In the genomic region with DNA sequence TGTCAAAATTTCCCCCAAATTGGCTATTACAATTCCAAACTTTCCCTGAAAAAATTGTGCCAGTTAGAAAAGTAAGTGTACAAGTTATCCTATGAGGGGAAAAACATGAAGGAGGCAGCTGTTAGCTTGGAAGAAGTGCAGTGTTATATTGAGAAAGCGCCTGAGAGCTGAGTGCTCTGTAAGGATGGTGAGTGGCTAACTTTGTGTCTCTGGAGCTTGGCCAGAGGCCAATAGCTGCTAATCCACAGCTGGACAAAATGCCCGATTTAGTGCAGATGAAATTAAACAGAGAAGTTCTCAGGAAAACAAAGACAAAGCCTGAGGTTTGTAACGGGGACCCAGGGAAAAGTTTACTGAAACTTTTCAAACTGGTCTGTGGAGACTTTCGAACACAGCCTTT, we compare ENCODE assay signal across 14 cellular contexts. TPM values are rescaled to one million over a fixed set of nuclear protein-coding genes. Genes with fewer than 3 reads are reported as not detected.
A peak's percentile ranks its signal among the peaks of the same experiment; 100 is the strongest.
DNase-seq lines count a peak whose midpoint lies in the region; ATAC-seq and TF ChIP-seq lines count a peak whose summit lies in the region.
"Had no signal": no experiment of that assay in that cellular context is flagged by ENCODE, and none has a peak within 500 bp of the region (broad histone marks: within the 10 kb centered on the region; RNA-seq: fewer than 3 reads in every experiment).

No MANE protein-coding gene starts in this region.

- H4K20me1 ChIP-seq in GM23248 (ENCODE audit: insufficient read depth): no peaks in the 10 kb centered on the region

- H3K4me1 Mint-ChIP-seq in osteocyte (ENCODE audit: unreplicated experiment): peaks cover 14% of the 10 kb centered on the region
- H3K4me1 Mint-ChIP-seq in activated T-cell treated with anti-CD3 and anti-CD28 coated beads, Interleukin-2, amount 50 U/mL, for 72 hours (ENCODE audit: low read depth): no peaks in the 10 kb centered on the region
- H3K4me1 Mint-ChIP-seq: nephron progenitor cell had no signal

- no peaks in the 10 kb centered on the region for H3K4me1 ChIP-seq in GM23248 (ENCODE audit: insufficient read depth)
- H3K4me1 ChIP-seq in Panc1 (ENCODE audit: control insufficient read depth, insufficient read depth, low read length): no peaks in the 10 kb centered on the region
- H3K4me1 ChIP-seq in cardiac muscle cell (ENCODE audit: low read depth): no peaks in the 10 kb centered on the region
- no peaks in the 10 kb centered on the region for H3K4me1 ChIP-seq in colonic mucosa
- H3K4me1 ChIP-seq: vagina had no signal

- H3K79me2 ChIP-seq in GM23248 (ENCODE audit: insufficient read depth): no peaks in the 10 kb centered on the region

- H3F3A ChIP-seq in GM23248 (ENCODE audit: insufficient read depth): no peaks in the 10 kb centered on the region

- POLR2A ChIA-PET in Panc1 (lab: Charles Lee): no interaction called here

- intact Hi-C loops in Panc1 (cut with micrococcal nuclease; ENCODE audit: unreplicated experiment) (no loop called here), colonic mucosa (cut with DNase I) (no loop called here)

- no peak overlapping the region for H3K27ac ChIP-seq in GM23248
- 0 out of 2 replicates have a peak overlapping the region, but pooled peaks have one; percentile 12 for H3K27ac ChIP-seq in Panc1 (ENCODE audit: low read length)
- H3K27ac ChIP-seq in cardiac muscle cell: no peak overlapping the region
- H3K27ac ChIP-seq in colonic mucosa: no peak overlapping the region
- H3K27ac ChIP-seq: vagina had no signal

- CTCF ChIA-PET in Panc1 (lab: Charles Lee): no interaction called here

- peak overlapping the region; percentile 27 for H2AFZ ChIP-seq in GM23248

- no peaks in the 10 kb centered on the region for H3K9me3 Mint-ChIP-seq in osteocyte (ENCODE audit: unreplicated experiment)
- no peaks in the 10 kb centered on the region for H3K9me3 Mint-ChIP-seq in activated T-cell treated with anti-CD3 and anti-CD28 coated beads, Interleukin-2, amount 50 U/mL, for 72 hours

- no peak overlapping the region for H3K4me3 Mint-ChIP-seq in osteocyte (ENCODE audit: unreplicated experiment)
- H3K4me3 Mint-ChIP-seq in activated T-cell treated with anti-CD3 and anti-CD28 coated beads, Interleukin-2, amount 50 U/mL, for 72 hours: no peak overlapping the region
- H3K4me3 Mint-ChIP-seq: nephron progenitor cell had no signal

- WGBS in GM23248 (ENCODE audit: low coverage in 1 of 2, low lambda C conversion rate in 2 of 2, missing lambda C conversion rate in 2 of 2), 2 experiments: 30 to 32% methylated on average over 4 of the region's 4 CpGs

- H3K36me3 ChIP-seq in GM23248 (ENCODE audit: low read depth) (no peaks in the 10 kb centered on the region), Panc1 (ENCODE audit: control insufficient read depth, insufficient read depth, low read length) (no peaks in the 10 kb centered on the region), cardiac muscle cell (no peaks in the 10 kb centered on the region), colonic mucosa (no peaks in the 10 kb centered on the region)
- H3K36me3 ChIP-seq: vagina had no signal

- no peaks in the 10 kb centered on the region for H3K9me3 ChIP-seq in GM23248 (ENCODE audit: low read depth)
- H3K9me3 ChIP-seq in Panc1 (ENCODE audit: control insufficient read depth, insufficient read depth, low read depth, low read length): no peaks in the 10 kb centered on the region
- H3K9me3 ChIP-seq in cardiac muscle cell (ENCODE audit: low read depth): no peaks in the 10 kb centered on the region
- H3K9me3 ChIP-seq in colonic mucosa: no peaks in the 10 kb centered on the region
- H3K9me3 ChIP-seq: vagina had no signal

- H3K4me3 ChIP-seq in GM23248 (no peak overlapping the region), Panc1 (ENCODE audit: low read depth in 2 of 2, low read length in 2 of 2) (no peak overlapping the region), cardiac muscle cell (no peak overlapping the region), colonic mucosa (no peak overlapping the region)
- H3K4me3 ChIP-seq: vagina had no signal

- ATAC-seq in Panc1 (no peak), HG03108 (IDR thresholded peaks at IDR 0.05; ENCODE audit: unreplicated experiment) (no peak)
- ATAC-seq in activated T-cell treated with anti-CD3 and anti-CD28 coated beads, Interleukin-2, amount 50 U/mL, for 72 hours (replicated peaks in 1 of 2): no peak

- H3K27me3 ChIP-seq in GM23248 (replicated peaks; ENCODE audit: insufficient read depth): 0 out of 2 replicates have a peak, but pooled peaks cover 9% of the 10 kb centered on the region
- no peaks in the 10 kb centered on the region for H3K27me3 ChIP-seq in Panc1 (ENCODE audit: control insufficient read depth, insufficient read depth, low read length)
- no peaks in the 10 kb centered on the region for H3K27me3 ChIP-seq in cardiac muscle cell
- H3K27me3 ChIP-seq in colonic mucosa: no peaks in the 10 kb centered on the region
- H3K27me3 ChIP-seq: vagina had no signal

- H3K9ac ChIP-seq in GM23248: no peak overlapping the region
- H3K9ac ChIP-seq in colonic mucosa (ENCODE audit: low read depth in 2 of 2, low read length in 2 of 2): no peak overlapping the region

- TF ChIP-seq CTCF in Panc1 (IDR thresholded peaks at IDR 0.05) (no peak), cardiac muscle cell (IDR thresholded peaks at IDR 0.05; ENCODE audit: low read depth, low read length) (no peak), osteocyte (IDR thresholded peaks at IDR 0.05) (no peak), colonic mucosa (IDR thresholded peaks at IDR 0.05) (no peak)

- BruUV-seq in Panc1 (replicated peaks; lab: Mats Ljungman, UMichigan): no TSS peak

- peak; percentile 23 for DNase-seq in GM23248
- no peak for DNase-seq in Panc1 (ENCODE audit: low read depth, low spot score)
- peak; percentile 24 to 65 for DNase-seq in cardiac muscle cell (ENCODE audit: low read depth in 1 of 2, low spot score in 1 of 2)
- no peak for DNase-seq in osteocyte (ENCODE audit: extremely low spot score, unreplicated experiment)
- DNase-seq in C1 segment of cervical spinal cord (lab: John Stamatoyannopoulos, UW): no peak
- no peak for DNase-seq in colonic mucosa
- no peak for DNase-seq in activated T-cell treated with anti-CD3 and anti-CD28 coated beads, Interleukin-2, amount 50 U/mL, for 72 hours
- DNase-seq: activated effector memory CD4-positive, alpha-beta T cell treated with Interleukin-2 at 50 U/mL for 16 hours; erythroblast; NCI-H2107; nephron progenitor cell; stimulated activated naive CD4-positive, alpha-beta T cell treated with Interleukin-2 at 50 U/mL for 16 hours had no signal

- H3K36me3 Mint-ChIP-seq in osteocyte (ENCODE audit: unreplicated experiment): no peaks in the 10 kb centered on the region
- no peaks in the 10 kb centered on the region for H3K36me3 Mint-ChIP-seq in activated T-cell treated with anti-CD3 and anti-CD28 coated beads, Interleukin-2, amount 50 U/mL, for 72 hours (ENCODE audit: insufficient read depth in 2 of 2)

- H3K9me2 ChIP-seq in GM23248 (ENCODE audit: insufficient read depth): no peaks in the 10 kb centered on the region

- in situ Hi-C loops in GM23248 (cut with MboI): no loop called here
- in situ Hi-C loops in Panc1 (cut with HindIII; ENCODE audit: low pct_unique_long_range_greater_than_20kb, low sequenced_read_pairs): no loop called here

- peaks cover 19% of the 10 kb centered on the region for H3K27me3 Mint-ChIP-seq in osteocyte (ENCODE audit: unreplicated experiment)
- H3K27me3 Mint-ChIP-seq in activated T-cell treated with anti-CD3 and anti-CD28 coated beads, Interleukin-2, amount 50 U/mL, for 72 hours (ENCODE audit: low read depth): peaks cover 22% of the 10 kb centered on the region

- no peak overlapping the region for H3K4me2 ChIP-seq in GM23248 (ENCODE audit: unreplicated experiment)

- H3K27ac Mint-ChIP-seq in osteocyte (ENCODE audit: unreplicated experiment): peak overlapping the region; percentile 66
- H3K27ac Mint-ChIP-seq in activated T-cell treated with anti-CD3 and anti-CD28 coated beads, Interleukin-2, amount 50 U/mL, for 72 hours: no peak overlapping the region
- H3K27ac Mint-ChIP-seq: nephron progenitor cell had no signal

RNA-seq across cellular contexts. Expression of gene PLEKHH2, which starts 14.0 kb away (rescaled TPM):
- 1.6 and 2.2 TPM in 2 replicates for total RNA-seq in GM23248 (2014; rRNA removed; shearing (Covaris generic))
- polyA plus RNA-seq in GM23248 (2016; fragmentation: Nextera tagmentation; extraction: Ambion mirVana) (0.90 and 1.1 TPM in 2 replicates), cardiac muscle cell (0.31 and 1.4 TPM in 2 replicates)
- total RNA-seq in Panc1 (2021; ENCODE audit: unreplicated experiment) (15.0 TPM), cardiac muscle cell (0.32 and 1.0 TPM in 2 replicates), osteocyte (17.4 and 19.6 TPM in 2 replicates), colonic mucosa (1 to 10 TPM; 1.6 to 5.5 TPM)
- 7.9 TPM for polyA plus RNA-seq in Panc1 (2012; ENCODE audit: insufficient read length)
- total RNA-seq in activated T-cell treated with anti-CD3 and anti-CD28 coated beads, Interleukin-2, amount 50 U/mL, for 72 hours: 1 to 10 TPM; 4.3 to 4.5 TPM

RNA-seq across cellular contexts. Expression of gene THADA, which starts 27.2 kb away (rescaled TPM):
- total RNA-seq in GM23248 (2014; rRNA removed; shearing (Covaris generic)): 15.2 and 15.8 TPM in 2 replicates
- polyA plus RNA-seq in GM23248 (2016; fragmentation: Nextera tagmentation; extraction: Ambion mirVana) (11.0 and 14.1 TPM in 2 replicates), cardiac muscle cell (15.9 and 17.3 TPM in 2 replicates)
- total RNA-seq in Panc1 (2021; ENCODE audit: unreplicated experiment) (37.2 TPM), cardiac muscle cell (9.3 and 11.9 TPM in 2 replicates), osteocyte (28.3 and 32.1 TPM in 2 replicates), colonic mucosa (10 to 100 TPM; 14.6 to 31.4 TPM)
- polyA plus RNA-seq in Panc1 (2012; ENCODE audit: insufficient read length): 15.1 TPM
- total RNA-seq in activated T-cell treated with anti-CD3 and anti-CD28 coated beads, Interleukin-2, amount 50 U/mL, for 72 hours: 10 to 100 TPM; 39.5 to 46.3 TPM

RNA-seq across cellular contexts. Expression of gene C1GALT1C1L, which starts 53.2 kb away (rescaled TPM):
- total RNA-seq in GM23248 (2014; rRNA removed; shearing (Covaris generic)): not detected in 2 replicates
- polyA plus RNA-seq in GM23248 (2016; fragmentation: Nextera tagmentation; extraction: Ambion mirVana) (0.41 and 0.54 TPM in 2 replicates), cardiac muscle cell (0.65 TPM in 1 of 2 replicates, not detected in the other)
- total RNA-seq in Panc1 (2021; ENCODE audit: unreplicated experiment) (0.54 TPM), cardiac muscle cell (0.60 TPM in 1 of 2 replicates, not detected in the other), osteocyte (not detected in 2 replicates), colonic mucosa (under 1 TPM; 0.22 to 0.27 TPM)
- polyA plus RNA-seq in Panc1 (2012; ENCODE audit: insufficient read length): not detected
- under 1 TPM in 1 of 2 donors, not detected in 1; 0.48 TPM for total RNA-seq in activated T-cell treated with anti-CD3 and anti-CD28 coated beads, Interleukin-2, amount 50 U/mL, for 72 hours

Comparison
In these comparisons a context has a peak if more than half of its experiments do, and no peak if none do; other contexts are left out.
1. DNase-seq: peak in GM23248 (single experiment) and cardiac muscle cell (2 of 2); none in Panc1 (single experiment), osteocyte (single experiment), C1 segment of cervical spinal cord (0 of 14), colonic mucosa (single experiment) and activated T-cell treated with anti-CD3 and anti-CD28 coated beads, Interleukin-2, amount 50 U/mL, for 72 hours (0 of 2).